In genomic region chr14:54572316-54572715, GRCh38 we compare ENCODE assay signal across 8 cellular contexts. TPM values are rescaled to one million over a fixed set of nuclear protein-coding genes. Genes with fewer than 3 reads are reported as not detected.
DNase-seq lines count a peak whose midpoint lies in the region; ATAC-seq and TF ChIP-seq lines count a peak whose summit lies in the region.

No MANE protein-coding gene starts in this region.

- in situ Hi-C loops in transverse colon (cut with MboI; ENCODE audit: low pct_ligation_motif_present in 1 of 4, low pct_unique_long_range_greater_than_20kb in 1 of 4, low sequenced_read_pairs in 3 of 4): loop anchor here in 3 of 4 donors (10.0 kb wide), 2 partner anchors 112 to 202 kb away; no protein-coding TSS in a partner anchor

- H3K27me3 ChIP-seq in cardiac muscle cell: no peaks in the 10 kb centered on the region
- no peaks in the 10 kb centered on the region for H3K27me3 ChIP-seq in transverse colon

- H3K4me1 Mint-ChIP-seq in endothelial cell (ENCODE audit: unreplicated experiment): peaks cover 10% of the 10 kb centered on the region
- H3K4me1 Mint-ChIP-seq in stimulated activated memory B cell treated with anti-CD40 and anti-IgM and Interleukin-4, amounts not matched to agents 10 μg/mL and 1 μg/mL and 100 μg/mL, for 72 hours: peaks cover 24% of the 10 kb centered on the region

- H3K4me3 ChIP-seq in cardiac muscle cell (no peak overlapping the region), transverse colon (no peak overlapping the region)

- no peaks in the 10 kb centered on the region for H3K9me3 Mint-ChIP-seq in endothelial cell (ENCODE audit: unreplicated experiment)
- peaks cover 4% of the 10 kb centered on the region for H3K9me3 Mint-ChIP-seq in stimulated activated memory B cell treated with anti-CD40 and anti-IgM and Interleukin-4, amounts not matched to agents 10 μg/mL and 1 μg/mL and 100 μg/mL, for 72 hours

- no peak overlapping the region for H3K27ac ChIP-seq in cardiac muscle cell
- no peak overlapping the region for H3K27ac ChIP-seq in transverse colon

- intact Hi-C loops in cardiac septum (cut with DNase I) (no loop called here), transverse colon (cut with DNase I; ENCODE audit: low total_unique reads) (no loop called here)

- H3K4me3 Mint-ChIP-seq in endothelial cell (ENCODE audit: unreplicated experiment): no peak overlapping the region
- no peak overlapping the region for H3K4me3 Mint-ChIP-seq in stimulated activated memory B cell treated with anti-CD40 and anti-IgM and Interleukin-4, amounts not matched to agents 10 μg/mL and 1 μg/mL and 100 μg/mL, for 72 hours

- H3K36me3 Mint-ChIP-seq in endothelial cell (ENCODE audit: low read depth, unreplicated experiment): peaks cover 10% of the 10 kb centered on the region
- H3K36me3 Mint-ChIP-seq in stimulated activated memory B cell treated with anti-CD40 and anti-IgM and Interleukin-4, amounts not matched to agents 10 μg/mL and 1 μg/mL and 100 μg/mL, for 72 hours: peaks cover 35% of the 10 kb centered on the region

- WGBS in transverse colon (ENCODE audit: low coverage in 1 of 2), 2 donors: 93 to 96% methylated on average over 2 of the region's 2 CpGs

- ATAC-seq in stimulated activated memory B cell treated with anti-CD40 and anti-IgM and Interleukin-4, amounts not matched to agents 10 μg/mL and 1 μg/mL and 100 μg/mL, for 72 hours: no peak

- peaks cover 5% of the 10 kb centered on the region for H3K27me3 Mint-ChIP-seq in endothelial cell (ENCODE audit: unreplicated experiment)
- no peaks in the 10 kb centered on the region for H3K27me3 Mint-ChIP-seq in stimulated activated memory B cell treated with anti-CD40 and anti-IgM and Interleukin-4, amounts not matched to agents 10 μg/mL and 1 μg/mL and 100 μg/mL, for 72 hours

- peak; percentile 41 to 53 for DNase-seq in cardiac muscle cell (ENCODE audit: low read depth in 1 of 2, low spot score in 1 of 2)
- no peak for DNase-seq in cardiac septum (ENCODE audit: low spot score)
- DNase-seq in NCI-H226: peak; percentile 40
- peak; percentile 45 for DNase-seq in endothelial cell (ENCODE audit: low spot score)
- no peak for DNase-seq in transverse colon
- DNase-seq in GM03348 (ENCODE audit: low spot score): no peak
- no peak for DNase-seq in activated gamma-delta T cell (lab: John Stamatoyannopoulos, UW)

- TF ChIP-seq CTCF in cardiac muscle cell (IDR thresholded peaks at IDR 0.05; ENCODE audit: low read depth, low read length) (peak; percentile 39), endothelial cell (IDR thresholded peaks at IDR 0.05; ENCODE audit: unreplicated experiment) (peak; percentile 78), transverse colon (IDR thresholded peaks at IDR 0.05) (peak; percentile 20 to 41 (median 27))

- H3K36me3 ChIP-seq in cardiac muscle cell (peaks cover 5% of the 10 kb centered on the region), transverse colon (peaks cover 0 to 13% (median 0%) of the 10 kb centered on the region in 4 donors)

- TF ChIP-seq EP300 in transverse colon (IDR thresholded peaks at IDR 0.05; ENCODE audit: low read depth): no peak

- H3K4me1 ChIP-seq in cardiac muscle cell (ENCODE audit: low read depth) (peaks cover 61% of the 10 kb centered on the region), transverse colon (peaks cover 0 to 34% (median 19%) of the 10 kb centered on the region in 4 donors)

- TF ChIP-seq POLR2A in transverse colon (IDR thresholded peaks at IDR 0.05): no peak

- H3K9me3 ChIP-seq in cardiac muscle cell (ENCODE audit: low read depth) (no peaks in the 10 kb centered on the region), transverse colon (no peaks in the 10 kb centered on the region)

- no peak overlapping the region for H3K27ac Mint-ChIP-seq in endothelial cell (ENCODE audit: unreplicated experiment)
- no peak overlapping the region for H3K27ac Mint-ChIP-seq in stimulated activated memory B cell treated with anti-CD40 and anti-IgM and Interleukin-4, amounts not matched to agents 10 μg/mL and 1 μg/mL and 100 μg/mL, for 72 hours

RNA-seq across cellular contexts. Expression of gene SAMD4A, which starts 5.4 kb away (rescaled TPM):
- 26.6 and 60.4 TPM in 2 replicates for total RNA-seq in cardiac muscle cell
- 14.4 and 28.6 TPM in 2 replicates for polyA plus RNA-seq in cardiac muscle cell
- total RNA-seq in cardiac septum: 252 TPM
- total RNA-seq in endothelial cell (ENCODE audit: unreplicated experiment): 9.2 TPM
- 10 to 100 TPM; 15.3 to 40.2 (median 22.3) TPM for total RNA-seq in transverse colon

Comparison
In these comparisons a context has a peak if more than half of its experiments do, and no peak if none do; other contexts are left out.
1. DNase-seq: peak in cardiac muscle cell (2 of 2), NCI-H226 (single experiment) and endothelial cell (single experiment); none in cardiac septum (single experiment), transverse colon (single experiment), GM03348 (single experiment) and activated gamma-delta T cell (single experiment).
2. CTCF ChIP-seq: peak in every context shown above with its lines; median percentile 78 in endothelial cell; 39 in cardiac muscle cell; 27 in transverse colon.